ENCODE assay signal across 8 cellular contexts in the genomic region with DNA sequence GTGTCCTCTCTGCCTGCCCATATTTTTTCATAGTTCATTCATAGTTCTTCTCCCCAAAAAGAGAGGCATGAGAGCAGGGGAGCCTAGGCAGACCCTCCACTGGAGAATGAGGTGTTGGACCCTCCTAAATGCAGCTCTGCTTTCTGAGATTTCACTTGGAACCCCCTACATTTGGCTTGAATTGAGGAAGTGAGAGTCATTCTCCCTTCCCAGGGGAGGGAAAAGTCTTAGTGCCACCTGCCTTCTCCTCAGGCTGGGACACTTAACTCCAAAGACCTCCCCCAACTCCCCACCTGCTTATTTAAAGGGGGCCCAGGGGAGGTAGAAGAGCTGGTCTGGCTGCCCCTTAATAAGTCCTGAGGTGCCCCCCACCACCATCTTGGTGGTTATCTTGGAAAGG.
"Had no signal": no experiment of that assay in that cellular context is flagged by ENCODE, and none has a peak within 500 bp of the region (broad histone marks: within the 10 kb centered on the region; RNA-seq: fewer than 3 reads in every experiment).

No MANE protein-coding gene starts in this region.

- H3K9me3 Mint-ChIP-seq: GM23338 had no signal

- ATAC-seq: GM23338, HCT116, HepG2, K562 had no signal

- H3K36me3 ChIP-seq: HAP-1 had no signal

- H3K4me3 ChIP-seq: GM23338, HAP-1, K562 had no signal

- H3K27ac Mint-ChIP-seq: GM23338, HFFc6 had no signal

- H3K27ac ChIP-seq: HL-60 had no signal

- H3K4me3 Mint-ChIP-seq: GM23338, HFFc6 had no signal

- H3K9me3 ChIP-seq: HAP-1 had no signal

- DNase-seq: HFFc6, KG1 had no signal

- H3K4me1 ChIP-seq: HAP-1 had no signal

- H3K4me2 ChIP-seq: GM23338 had no signal

- H3K4me1 Mint-ChIP-seq: GM23338 had no signal
